In genomic region chr19:10686661-10687517, GRCh38 we compare ENCODE assay signal across 15 cellular contexts. TPM values are rescaled to one million over a fixed set of nuclear protein-coding genes. Genes with fewer than 3 reads are reported as not detected.
A peak's percentile ranks its signal among the peaks of the same experiment; 100 is the strongest.
DNase-seq lines count a peak whose midpoint lies in the region; ATAC-seq and TF ChIP-seq lines count a peak whose summit lies in the region.
"Had no signal": no experiment of that assay in that cellular context is flagged by ENCODE, and none has a peak within 500 bp of the region (broad histone marks: within the 10 kb centered on the region; RNA-seq: fewer than 3 reads in every experiment).

No MANE protein-coding gene starts in this region.

- TF ChIP-seq POLR2A in IMR-90 (IDR thresholded peaks at IDR 0.05; ENCODE audit: low read depth, low read length): no peak

- H3K79me1 ChIP-seq in IMR-90 (ENCODE audit: low read depth in 1 of 2, low read length in 2 of 2): peaks cover 39 to 66% of the 10 kb centered on the region in 2 experiments

- no peaks in the 10 kb centered on the region for H3K4me1 ChIP-seq in IMR-90 (ENCODE audit: control insufficient read depth, insufficient read depth, low read length)
- no peaks in the 10 kb centered on the region for H3K4me1 ChIP-seq in CD8-positive, alpha-beta memory T cell (ENCODE audit: insufficient read depth, low read length)
- H3K4me1 ChIP-seq: Peyer's patch had no signal

- no peak overlapping the region for H2AK5ac ChIP-seq in IMR-90 (ENCODE audit: low read depth, low read length)

- peaks cover 91% of the 10 kb centered on the region for H3K36me3 ChIP-seq in IMR-90 (ENCODE audit: control insufficient read depth, insufficient read depth, low read length)
- peaks cover 86% of the 10 kb centered on the region for H3K36me3 ChIP-seq in brain microvascular endothelial cell (replicated peaks)
- peaks cover 65% of the 10 kb centered on the region for H3K36me3 ChIP-seq in CD8-positive, alpha-beta memory T cell (ENCODE audit: insufficient read depth, low read length)

- no peak overlapping the region for H3K4ac ChIP-seq in IMR-90 (ENCODE audit: low read depth, low read length)

- CTCF ChIA-PET in IMR-90 (lab: Yijun Ruan, JAX): no interaction called here
- CTCF ChIA-PET in CD8-positive, alpha-beta memory T cell (lab: Charles Lee): no interaction called here

- TF ChIP-seq CTCF in IMR-90 (conservative IDR thresholded peaks at IDR 0.05; ENCODE audit: low read depth, low read length) (no peak), brain microvascular endothelial cell (IDR thresholded peaks at IDR 0.05; ENCODE audit: low read depth, low read length, missing control alignments) (no peak)

- peak overlapping the region; percentile 68 for H2AK9ac ChIP-seq in IMR-90 (replicated peaks; ENCODE audit: low read depth, low read length, poor library complexity)

- H2AFZ ChIP-seq in IMR-90 (replicated peaks; ENCODE audit: low read length, poor library complexity): no peak overlapping the region
- H2AFZ ChIP-seq: parathyroid adenoma had no signal

- POLR2A ChIA-PET in IMR-90 (lab: Charles Lee; ENCODE audit: unreplicated experiment): no interaction called here
- POLR2A ChIA-PET in CD8-positive, alpha-beta memory T cell (lab: Charles Lee): no interaction called here

- H4K8ac ChIP-seq in IMR-90 (ENCODE audit: low read depth in 2 of 2, low read length in 2 of 2): no peak overlapping the region

- H3K27me3 ChIP-seq in IMR-90 (ENCODE audit: control insufficient read depth, insufficient read depth, low read length): no peaks in the 10 kb centered on the region
- H3K27me3 ChIP-seq in brain microvascular endothelial cell (replicated peaks): no peaks in the 10 kb centered on the region
- no peaks in the 10 kb centered on the region for H3K27me3 ChIP-seq in CD8-positive, alpha-beta memory T cell (ENCODE audit: insufficient read depth, low read length, poor library complexity, severe bottlenecking)
- H3K27me3 ChIP-seq: Peyer's patch had no signal

- in situ Hi-C loops in IMR-90 (cut with MboI; ENCODE audit: low sequenced_read_pairs): no loop called here
- in situ Hi-C loops in brain microvascular endothelial cell (cut with HindIII; ENCODE audit: low pct_ligation_motif_present, low sequenced_read_pairs): no loop called here

- no peak overlapping the region for H3K18ac ChIP-seq in IMR-90 (ENCODE audit: low read depth, low read length)

- dilution Hi-C loops in IMR-90 (cut with HindIII; ENCODE audit: low sequenced_read_pairs, unreplicated experiment): no loop called here

- intact Hi-C loops in IMR-90 (cut with micrococcal nuclease) (no loop called here), head of caudate nucleus (cut with DNase I) (no loop called here), posterior cingulate gyrus (cut with DNase I) (no loop called here)

- H3K4me3 Mint-ChIP-seq in CD8-positive, alpha-beta memory T cell: peak overlapping the region in 1 of 7 donors; percentile 65
- H3K4me3 Mint-ChIP-seq: activated T-cell treated with anti-CD3 and anti-CD28 coated beads, Interleukin-2, amount 50 U/mL, for 4 hours had no signal

- H4K20me1 ChIP-seq in IMR-90 (ENCODE audit: insufficient read depth, low read length): peaks cover 74% of the 10 kb centered on the region

- H3K27me3 Mint-ChIP-seq in CD8-positive, alpha-beta memory T cell: no peaks in the 10 kb centered on the region

- H4K91ac ChIP-seq in IMR-90 (ENCODE audit: insufficient read depth, low read depth, low read length): no peak overlapping the region

- no peak overlapping the region for H3K23ac ChIP-seq in IMR-90 (ENCODE audit: low read depth, low read length)

- ATAC-seq in IMR-90 (ENCODE audit: low read depth): no peak
- no peak for ATAC-seq in GM18511 (IDR thresholded peaks at IDR 0.05; ENCODE audit: unreplicated experiment)
- ATAC-seq in activated CD4-positive, CD25-positive, alpha-beta regulatory T cell treated with anti-CD3 and anti-CD28 coated beads, Interleukin-2, amount 50 U/mL, for 24 hours: no peak
- ATAC-seq: activated T-cell treated with anti-CD3 and anti-CD28 coated beads, Interleukin-2, amount 50 U/mL, for 4 hours had no signal

- peak; percentile 28 for DNase-seq in IMR-90
- peak; percentile 64 for DNase-seq in brain microvascular endothelial cell
- peak; percentile 32 to 91 (median 78) for DNase-seq in head of caudate nucleus
- DNase-seq in posterior cingulate gyrus: peak; percentile 77 to 97 (median 81)
- DNase-seq in CD8-positive, alpha-beta memory T cell: no peak
- DNase-seq in germinal center (ENCODE audit: low spot score): no peak
- DNase-seq: activated T-cell treated with anti-CD3 and anti-CD28 coated beads, Interleukin-2, amount 50 U/mL, for 4 hours; DMS153; effector CD4-positive, alpha-beta T cell; NCI-H2081 treated with DMSO at 0.1 percent for 48 hours; Peyer's patch; trophoblast cell had no signal

- H3K9me1 ChIP-seq in IMR-90 (ENCODE audit: insufficient read depth, low read length): peaks cover 3% of the 10 kb centered on the region; the same call in 1 of the 2 replicates

- peaks cover 0 to 95% (median 13%) of the 10 kb centered on the region in 3 donors for H3K36me3 Mint-ChIP-seq in CD8-positive, alpha-beta memory T cell

- H3K4me2 ChIP-seq in IMR-90 (ENCODE audit: low read depth, low read length): no peak overlapping the region

- no peak overlapping the region for H3K14ac ChIP-seq in IMR-90 (replicated peaks; ENCODE audit: low read depth, low read length)

- 93% methylated on average over 10 of the region's 31 CpGs; no CpG with 5 or more reads in 1 of the 2 experiments for WGBS in IMR-90 (ENCODE audit: extremely low coverage in 2 of 2, insufficient read length in 1 of 2), 2 experiments

- H3K9me3 Mint-ChIP-seq in CD8-positive, alpha-beta memory T cell: no peaks in the 10 kb centered on the region
- H3K9me3 Mint-ChIP-seq: activated T-cell treated with anti-CD3 and anti-CD28 coated beads, Interleukin-2, amount 50 U/mL, for 4 hours had no signal

- peak overlapping the region in 1 of 8 donors; percentile 47 for H3K27ac Mint-ChIP-seq in CD8-positive, alpha-beta memory T cell

- H2BK20ac ChIP-seq in IMR-90 (ENCODE audit: low read depth, low read length): no peak overlapping the region

- no peak overlapping the region for H3K56ac ChIP-seq in IMR-90 (ENCODE audit: extremely low read depth, insufficient read depth, low read length)

- BruUV-seq in IMR-90 (replicated peaks; lab: Mats Ljungman, UMichigan): no TSS peak

- no peaks in the 10 kb centered on the region for H3K9me3 ChIP-seq in IMR-90 (ENCODE audit: control insufficient read depth, insufficient read depth, low read length)
- H3K9me3 ChIP-seq in CD8-positive, alpha-beta memory T cell (ENCODE audit: low read length): no peaks in the 10 kb centered on the region
- H3K9me3 ChIP-seq: Peyer's patch had no signal

- H2BK5ac ChIP-seq in IMR-90 (ENCODE audit: low read depth, low read length, poor library complexity, severe bottlenecking): no peak overlapping the region

- no peak overlapping the region for H4K5ac ChIP-seq in IMR-90 (ENCODE audit: low read depth, low read length)

- H3K4me1 Mint-ChIP-seq in CD8-positive, alpha-beta memory T cell: no peaks in the 10 kb centered on the region

- no peak overlapping the region for H2BK120ac ChIP-seq in IMR-90 (ENCODE audit: low read depth, low read length)

- H3K9ac ChIP-seq in IMR-90 (ENCODE audit: low read depth, low read length): no peak overlapping the region
- H3K9ac ChIP-seq: parathyroid adenoma had no signal

- H3K4me3 ChIP-seq in IMR-90 (ENCODE audit: insufficient read depth, low read depth, low read length) (no peak overlapping the region), brain microvascular endothelial cell (ENCODE audit: low read depth, low read length) (no peak overlapping the region)
- no peak overlapping the region for H3K4me3 ChIP-seq in CD8-positive, alpha-beta memory T cell (ENCODE audit: low read length)
- H3K4me3 ChIP-seq: Peyer's patch had no signal

- H2BK15ac ChIP-seq in IMR-90 (ENCODE audit: low read depth, low read length): no peak overlapping the region

- no peak for TF ChIP-seq RAD21 in IMR-90 (IDR thresholded peaks at IDR 0.05; ENCODE audit: low read length)

- no peak overlapping the region for H3K27ac ChIP-seq in IMR-90 (ENCODE audit: insufficient read depth, low read length)
- H3K27ac ChIP-seq in brain microvascular endothelial cell: peak overlapping the region; percentile 41
- H3K27ac ChIP-seq in CD8-positive, alpha-beta memory T cell (ENCODE audit: low read depth, low read length): no peak overlapping the region
- H3K27ac ChIP-seq: parathyroid adenoma, Peyer's patch had no signal

TF ChIP-seq in IMR-90, 13 proteins besides CTCF, POLR2A, EP300 and RAD21:
- TF ChIP-seq SMC3 (IDR thresholded peaks at IDR 0.05; ENCODE audit: low read depth, low read length): no peak
- no peak for TF ChIP-seq MAFK (IDR thresholded peaks at IDR 0.05; ENCODE audit: low read depth, low read length)
- TF ChIP-seq CEBPB (IDR thresholded peaks at IDR 0.05; ENCODE audit: low read depth, low read length): no peak
- TF ChIP-seq BHLHE40 (IDR thresholded peaks at IDR 0.05; ENCODE audit: low read depth, low read length): no peak
- no peak for TF ChIP-seq MAZ (IDR thresholded peaks at IDR 0.05; ENCODE audit: borderline replicate concordance, low read depth, low read length)
- TF ChIP-seq NFE2L2 (IDR thresholded peaks at IDR 0.05; ENCODE audit: low read depth, low read length): no peak
- no peak for TF ChIP-seq RCOR1 (IDR thresholded peaks at IDR 0.05; ENCODE audit: insufficient replicate concordance, low read length)
- TF ChIP-seq FOS (IDR thresholded peaks at IDR 0.05; ENCODE audit: low read depth, low read length): no peak
- TF ChIP-seq MXI1 (IDR thresholded peaks at IDR 0.05; ENCODE audit: borderline replicate concordance, low read depth, low read length): no peak
- TF ChIP-seq CHD1 (IDR thresholded peaks at IDR 0.05; ENCODE audit: low read depth, low read length): no peak

RNA-seq across cellular contexts. Expression of gene QTRT1, which starts 14.3 kb away (rescaled TPM):
- 18.6 and 19.9 TPM in 2 replicates for total RNA-seq in IMR-90 (2012; rRNA removed)
- 51.8 and 63.3 TPM in 2 replicates for polyA plus RNA-seq in IMR-90 (2012; rRNA removed)
- polyA plus RNA-seq in IMR-90 (2012; cell fraction: cytosol; rRNA removed): 65.6 and 65.8 TPM in 2 replicates
- polyA plus RNA-seq in IMR-90 (2012; cell fraction: nucleus; rRNA removed; ENCODE audit: low replicate concordance): 180 and 458 TPM in 2 replicates
- total RNA-seq in CD8-positive, alpha-beta memory T cell: 10 to 100 TPM; 76.1 to 80.1 TPM
- polyA plus RNA-seq in CD8-positive, alpha-beta memory T cell: 32.2 TPM

RNA-seq across cellular contexts. Expression of gene DNM2, which starts 31.0 kb away (rescaled TPM):
- 55.0 and 55.6 TPM in 2 replicates for total RNA-seq in IMR-90 (2012; rRNA removed)
- 74.2 and 74.6 TPM in 2 replicates for polyA plus RNA-seq in IMR-90 (2012; rRNA removed)
- 26.6 and 50.4 TPM in 2 replicates for polyA plus RNA-seq in IMR-90 (2012; cell fraction: cytosol; rRNA removed)
- polyA plus RNA-seq in IMR-90 (2012; cell fraction: nucleus; rRNA removed; ENCODE audit: low replicate concordance): 194 and 239 TPM in 2 replicates
- total RNA-seq in CD8-positive, alpha-beta memory T cell: 100 to 1,000 TPM; 154 to 165 TPM
- 105 TPM for polyA plus RNA-seq in CD8-positive, alpha-beta memory T cell

RNA-seq across cellular contexts. Expression of gene ILF3, which starts 32.7 kb away (rescaled TPM):
- 95.3 and 120 TPM in 2 replicates for total RNA-seq in IMR-90 (2012; rRNA removed)
- polyA plus RNA-seq in IMR-90 (2012; rRNA removed): 155 and 166 TPM in 2 replicates
- 86.0 and 97.7 TPM in 2 replicates for polyA plus RNA-seq in IMR-90 (2012; cell fraction: cytosol; rRNA removed)
- 521 and 599 TPM in 2 replicates for polyA plus RNA-seq in IMR-90 (2012; cell fraction: nucleus; rRNA removed; ENCODE audit: low replicate concordance)
- 100 to 1,000 TPM; 471 to 475 TPM for total RNA-seq in CD8-positive, alpha-beta memory T cell
- 100.0 TPM for polyA plus RNA-seq in CD8-positive, alpha-beta memory T cell

Comparison
In these comparisons a context has a peak if more than half of its experiments do, and no peak if none do; other contexts are left out.
1. DNase-seq: peak in IMR-90 (single experiment), brain microvascular endothelial cell (single experiment), head of caudate nucleus (42 of 42) and posterior cingulate gyrus (10 of 10); none in CD8-positive, alpha-beta memory T cell (0 of 5) and germinal center (single experiment).